ENCODE assay signal across 38 cellular contexts in the genomic region with DNA sequence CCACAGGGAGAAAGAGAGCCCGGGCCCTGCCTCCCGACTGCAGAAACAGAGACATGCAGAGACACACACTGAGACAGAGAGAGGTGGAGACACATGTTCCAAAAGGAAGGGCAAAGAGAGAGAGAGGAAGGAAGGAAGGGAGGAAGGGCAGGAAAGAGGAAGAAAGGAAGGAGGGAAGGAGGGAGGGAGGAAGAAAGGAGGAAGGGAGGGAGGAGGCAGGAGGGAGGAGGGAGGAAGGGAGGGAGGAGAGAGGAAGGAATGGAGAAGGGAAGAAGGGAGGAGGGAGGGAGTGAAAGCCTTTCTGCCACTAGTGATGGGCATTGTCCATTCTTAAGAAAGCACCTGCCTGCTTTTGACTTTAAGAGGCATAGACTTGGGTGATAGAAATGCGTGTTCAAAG. TPM values are rescaled to one million over a fixed set of nuclear protein-coding genes. Genes with fewer than 3 reads are reported as not detected.
"Had no signal": no experiment of that assay in that cellular context is flagged by ENCODE, and none has a peak within 500 bp of the region (broad histone marks: within the 10 kb centered on the region; RNA-seq: fewer than 3 reads in every experiment).

No MANE protein-coding gene starts in this region.

- H3K27ac ChIP-seq: ascending aorta, cardiac muscle cell, VCaP had no signal

- H3K4me3 Mint-ChIP-seq: activated B cell treated with CpG ODN at 0.5 μM for 24 hours; activated CD4-positive, alpha-beta memory T cell treated with anti-CD3 and anti-CD28 coated beads for 36 hours; activated CD4-positive, alpha-beta T cell treated with anti-CD3 and anti-CD28 coated beads, Interleukin-2, amount 10 ng/mL, durations not matched to agents 24 days and 14 days; activated CD8-positive, alpha-beta T cell treated with anti-CD3 and anti-CD28 coated beads for 36 hours; activated naive CD4-positive, alpha-beta T cell treated with anti-CD3 and anti-CD28 coated beads, Interleukin-2, amount 10 ng/mL, durations not matched to agents 7 days and 5 days; activated naive CD4-positive, alpha-beta T cell treated with anti-CD3 and anti-CD28 coated beads, Interleukin-2, amount 50 U/mL, for 24 hours; activated naive CD8-positive, alpha-beta T cell; activated naive CD8-positive, alpha-beta T cell treated with anti-CD3 and anti-CD28 coated beads, Interleukin-2, amount 10 ng/mL, durations not matched to agents 7 days and 5 days; activated naive CD8-positive, alpha-beta T cell treated with anti-CD3 and anti-CD28 coated beads, Interleukin-2, amount 50 U/mL, for 24 hours; activated T-cell treated with anti-CD3 and anti-CD28 coated beads, Interleukin-2, amount 50 U/mL, for 4 hours; activated T-cell treated with anti-CD3 and anti-CD28 coated beads, Interleukin-2, amount 50 U/mL, for 72 hours; brain; central memory CD8-positive, alpha-beta T cell; T-helper 1 cell treated with Interleukin-12 subunit alpha and Interleukin-12 subunit beta and Interleukin-4 antibody, amounts not matched to agents 30 μg/mL and 1 μg/mL, for 36 hours; T-helper 2 cell treated with Interferon-gamma antibody and Interleukin-4, amounts not matched to agents 5 μg/mL and 100 μg/mL, for 36 hours had no signal

- ATAC-seq: activated CD8-positive, alpha-beta T cell treated with anti-CD3 and anti-CD28 coated beads for 36 hours; activated T-cell treated with anti-CD3 and anti-CD28 coated beads, Interleukin-2, amount 50 U/mL, for 4 hours; activated T-cell treated with anti-CD3 and anti-CD28 coated beads, Interleukin-2, amount 50 U/mL, for 72 hours had no signal

- H3K4me1 Mint-ChIP-seq: activated B cell treated with CpG ODN at 0.5 μM for 24 hours; activated CD4-positive, alpha-beta T cell treated with anti-CD3 and anti-CD28 coated beads, Interleukin-2, amount 10 ng/mL, durations not matched to agents 24 days and 14 days; activated naive CD4-positive, alpha-beta T cell treated with anti-CD3 and anti-CD28 coated beads, Interleukin-2, amount 10 ng/mL, durations not matched to agents 7 days and 5 days; activated naive CD4-positive, alpha-beta T cell treated with anti-CD3 and anti-CD28 coated beads, Interleukin-2, amount 50 U/mL, for 24 hours; activated naive CD8-positive, alpha-beta T cell treated with anti-CD3 and anti-CD28 coated beads, Interleukin-2, amount 10 ng/mL, durations not matched to agents 7 days and 5 days; activated naive CD8-positive, alpha-beta T cell treated with anti-CD3 and anti-CD28 coated beads, Interleukin-2, amount 50 U/mL, for 24 hours; central memory CD8-positive, alpha-beta T cell had no signal

- H3K27ac Mint-ChIP-seq: activated B cell treated with CpG ODN at 0.5 μM for 24 hours; activated CD4-positive, alpha-beta memory T cell treated with anti-CD3 and anti-CD28 coated beads for 36 hours; activated CD4-positive, alpha-beta T cell treated with anti-CD3 and anti-CD28 coated beads, Interleukin-2, amount 10 ng/mL, durations not matched to agents 24 days and 14 days; activated CD8-positive, alpha-beta T cell treated with anti-CD3 and anti-CD28 coated beads for 36 hours; activated naive CD4-positive, alpha-beta T cell treated with anti-CD3 and anti-CD28 coated beads, Interleukin-2, amount 10 ng/mL, durations not matched to agents 7 days and 5 days; activated naive CD4-positive, alpha-beta T cell treated with anti-CD3 and anti-CD28 coated beads, Interleukin-2, amount 50 U/mL, for 24 hours; activated naive CD8-positive, alpha-beta T cell; activated naive CD8-positive, alpha-beta T cell treated with anti-CD3 and anti-CD28 coated beads, Interleukin-2, amount 10 ng/mL, durations not matched to agents 7 days and 5 days; activated naive CD8-positive, alpha-beta T cell treated with anti-CD3 and anti-CD28 coated beads, Interleukin-2, amount 50 U/mL, for 24 hours; activated T-cell treated with anti-CD3 and anti-CD28 coated beads, Interleukin-2, amount 50 U/mL, for 72 hours; activated T-helper 2 cell treated with anti-CD3 and anti-CD28 coated beads, Interferon-gamma antibody, Interleukin-2, Interleukin-4, amounts not matched to agents 10 μg/mL and 5 μg/mL and 100 μg/mL, durations not matched to agents 14 hours and 24 hours and 36 hours; T-helper 1 cell treated with Interleukin-12 subunit alpha and Interleukin-12 subunit beta and Interleukin-4 antibody, amounts not matched to agents 30 μg/mL and 1 μg/mL, for 36 hours; T-helper 2 cell treated with Interferon-gamma antibody and Interleukin-4, amounts not matched to agents 5 μg/mL and 100 μg/mL, for 36 hours had no signal

- H3K9me3 Mint-ChIP-seq: activated B cell treated with CpG ODN at 0.5 μM for 24 hours; activated CD4-positive, alpha-beta memory T cell treated with anti-CD3 and anti-CD28 coated beads for 36 hours; activated CD4-positive, alpha-beta T cell treated with anti-CD3 and anti-CD28 coated beads, Interleukin-2, amount 10 ng/mL, durations not matched to agents 24 days and 14 days; activated CD8-positive, alpha-beta T cell treated with anti-CD3 and anti-CD28 coated beads for 36 hours; activated naive CD4-positive, alpha-beta T cell treated with anti-CD3 and anti-CD28 coated beads, Interleukin-2, amount 10 ng/mL, durations not matched to agents 7 days and 5 days; activated naive CD4-positive, alpha-beta T cell treated with anti-CD3 and anti-CD28 coated beads, Interleukin-2, amount 50 U/mL, for 24 hours; activated naive CD8-positive, alpha-beta T cell treated with anti-CD3 and anti-CD28 coated beads, Interleukin-2, amount 10 ng/mL, durations not matched to agents 7 days and 5 days; activated naive CD8-positive, alpha-beta T cell treated with anti-CD3 and anti-CD28 coated beads, Interleukin-2, amount 50 U/mL, for 24 hours; activated T-cell treated with anti-CD3 and anti-CD28 coated beads, Interleukin-2, amount 50 U/mL, for 4 hours; activated T-cell treated with anti-CD3 and anti-CD28 coated beads, Interleukin-2, amount 50 U/mL, for 72 hours; activated T-helper 2 cell treated with anti-CD3 and anti-CD28 coated beads, Interferon-gamma antibody, Interleukin-2, Interleukin-4, amounts not matched to agents 10 μg/mL and 5 μg/mL and 100 μg/mL, durations not matched to agents 14 hours and 24 hours and 36 hours; central memory CD8-positive, alpha-beta T cell; T-helper 1 cell treated with Interleukin-12 subunit alpha and Interleukin-12 subunit beta and Interleukin-4 antibody, amounts not matched to agents 30 μg/mL and 1 μg/mL, for 36 hours; T-helper 2 cell treated with Interferon-gamma antibody and Interleukin-4, amounts not matched to agents 5 μg/mL and 100 μg/mL, for 36 hours had no signal

- H3K36me3 Mint-ChIP-seq: activated CD4-positive, alpha-beta memory T cell treated with anti-CD3 and anti-CD28 coated beads for 36 hours; activated naive CD4-positive, alpha-beta T cell treated with anti-CD3 and anti-CD28 coated beads, Interleukin-2, amount 10 ng/mL, durations not matched to agents 7 days and 5 days; activated naive CD4-positive, alpha-beta T cell treated with anti-CD3 and anti-CD28 coated beads, Interleukin-2, amount 50 U/mL, for 24 hours; activated naive CD8-positive, alpha-beta T cell; activated naive CD8-positive, alpha-beta T cell treated with anti-CD3 and anti-CD28 coated beads, Interleukin-2, amount 10 ng/mL, durations not matched to agents 7 days and 5 days; brain had no signal

- H3K4me1 ChIP-seq: ascending aorta had no signal

- H3K9me3 ChIP-seq: ascending aorta had no signal

- H3K27me3 Mint-ChIP-seq: activated CD4-positive, alpha-beta T cell treated with anti-CD3 and anti-CD28 coated beads, Interleukin-2, amount 10 ng/mL, durations not matched to agents 24 days and 14 days had no signal

- DNase-seq: activated B cell treated with CpG ODN at 0.5 μM for 24 hours; activated CD4-positive, alpha-beta memory T cell treated with anti-CD3 and anti-CD28 coated beads for 36 hours; activated CD4-positive, alpha-beta T cell treated with anti-CD3 and anti-CD28 coated beads for 4 hours; activated CD4-positive, alpha-beta T cell treated with anti-CD3 and anti-CD28 coated beads, Interleukin-2, amount 10 ng/mL, durations not matched to agents 24 days and 14 days; activated CD4-positive, alpha-beta T cell treated with anti-CD3 and anti-CD28 coated beads, Interleukin-2, amount 50 U/mL, for 1 hour; activated CD4-positive, alpha-beta T cell treated with anti-CD3 and anti-CD28 coated beads, Interleukin-2, amount 50 U/mL, for 4 hours; activated CD4-positive, CD25-positive, alpha-beta regulatory T cell treated with anti-CD3 and anti-CD28 coated beads, Interleukin-2, amount 50 U/mL, for 72 hours; activated CD8-positive, alpha-beta memory T cell treated with anti-CD3 and anti-CD28 coated beads, Interleukin-2, amount 50 U/mL, for 4 hours; activated CD8-positive, alpha-beta T cell treated with anti-CD3 and anti-CD28 coated beads for 36 hours; activated effector memory CD4-positive, alpha-beta T cell treated with Interleukin-2 at 50 U/mL for 16 hours; activated gamma-delta T cell; activated naive CD4-positive, alpha-beta T cell treated with anti-CD3 and anti-CD28 coated beads, Interleukin-2, amount 10 ng/mL, durations not matched to agents 7 days and 5 days; activated naive CD4-positive, alpha-beta T cell treated with Interleukin-2 at 50 U/mL for 16 hours; activated naive CD8-positive, alpha-beta T cell treated with anti-CD3 and anti-CD28 coated beads, Interleukin-2, amount 10 ng/mL, durations not matched to agents 7 days and 5 days; activated naive CD8-positive, alpha-beta T cell treated with anti-CD3 and anti-CD28 coated beads, Interleukin-2, amount 50 U/mL, for 24 hours; activated T-cell treated with anti-CD3 and anti-CD28 coated beads for 4 hours; activated T-cell treated with anti-CD3 and anti-CD28 coated beads, Interleukin-2, amount 50 U/mL, for 1 hour; activated T-cell treated with anti-CD3 and anti-CD28 coated beads, Interleukin-2, amount 50 U/mL, for 4 hours; activated T-cell treated with anti-CD3 and anti-CD28 coated beads, Interleukin-2, amount 50 U/mL, for 72 hours; amygdala; anterior cingulate cortex; caudate nucleus; cerebellar nuclear complex; T-helper 1 cell; T-helper 2 cell; T-helper 9 cell had no signal

- H3K27me3 ChIP-seq: ascending aorta, cardiac muscle cell had no signal

- H3K4me3 ChIP-seq: ascending aorta, cardiac muscle cell had no signal

- H3K36me3 ChIP-seq: ascending aorta, cardiac muscle cell had no signal

RNA-seq across cellular contexts. Expression of gene FIBCD1, which starts 31.8 kb away (rescaled TPM):
- total RNA-seq: activated B cell treated with CpG ODN at 0.5 μM for 24 hours; activated CD4-positive, alpha-beta memory T cell treated with anti-CD3 and anti-CD28 coated beads for 36 hours; activated CD4-positive, alpha-beta T cell treated with anti-CD3 and anti-CD28 coated beads, Interleukin-2, amount 10 ng/mL, durations not matched to agents 24 days and 14 days; activated CD8-positive, alpha-beta memory T cell treated with anti-CD3 and anti-CD28 coated beads for 36 hours; activated CD8-positive, alpha-beta T cell treated with anti-CD3 and anti-CD28 coated beads for 36 hours; activated naive CD8-positive, alpha-beta T cell treated with anti-CD3 and anti-CD28 coated beads, Interleukin-2, amount 10 ng/mL, durations not matched to agents 7 days and 5 days; activated T-cell treated with anti-CD3 and anti-CD28 coated beads, Interleukin-2, amount 50 U/mL, for 4 hours; activated T-cell treated with anti-CD3 and anti-CD28 coated beads, Interleukin-2, amount 50 U/mL, for 72 hours; activated T-helper 2 cell treated with anti-CD3 and anti-CD28 coated beads, Interferon-gamma antibody, Interleukin-2, Interleukin-4, amounts not matched to agents 10 μg/mL and 5 μg/mL and 100 μg/mL, durations not matched to agents 14 hours and 24 hours and 36 hours; ascending aorta had no signal

RNA-seq across cellular contexts. Expression of gene LAMC3, which starts 38.1 kb away (rescaled TPM):
- total RNA-seq: activated B cell treated with CpG ODN at 0.5 μM for 24 hours; activated T-helper 2 cell treated with anti-CD3 and anti-CD28 coated beads, Interferon-gamma antibody, Interleukin-2, Interleukin-4, amounts not matched to agents 10 μg/mL and 5 μg/mL and 100 μg/mL, durations not matched to agents 14 hours and 24 hours and 36 hours; bronchial epithelial cell had no signal
